Comparison of ENCODE assay signal across 8 cellular contexts in genomic region chr15:98776607-98777281, GRCh38.
DNase-seq lines count a peak whose midpoint lies in the region; ATAC-seq and TF ChIP-seq lines count a peak whose summit lies in the region.

No MANE protein-coding gene starts in this region.

- H3K9ac ChIP-seq in neuronal stem cell (ENCODE audit: low read depth, low read length, poor library complexity): no peak overlapping the region

- peak; percentile 85 for ATAC-seq in GM18511 (IDR thresholded peaks at IDR 0.05; ENCODE audit: unreplicated experiment)
- peak; percentile 71 for ATAC-seq in HG02938 (IDR thresholded peaks at IDR 0.05; ENCODE audit: unreplicated experiment)
- ATAC-seq in stimulated activated naive B cell treated with anti-CD40 and anti-IgM and Interleukin-4, amounts not matched to agents 10 μg/mL and 1 μg/mL and 100 μg/mL, for 72 hours (replicated peaks): peak; percentile 66 to 82
- no peak for ATAC-seq in HG03378 (IDR thresholded peaks at IDR 0.05; ENCODE audit: unreplicated experiment)

- no peaks in the 10 kb centered on the region for H3K36me3 Mint-ChIP-seq in T-helper 2 cell treated with Interferon-gamma antibody and Interleukin-4, amounts not matched to agents 5 μg/mL and 100 μg/mL, for 36 hours (ENCODE audit: low read depth)
- no peaks in the 10 kb centered on the region for H3K36me3 Mint-ChIP-seq in stimulated activated naive B cell treated with anti-CD40 and anti-IgM and Interleukin-4, amounts not matched to agents 10 μg/mL and 1 μg/mL and 100 μg/mL, for 72 hours

- H3K27me3 Mint-ChIP-seq in T-helper 2 cell treated with Interferon-gamma antibody and Interleukin-4, amounts not matched to agents 5 μg/mL and 100 μg/mL, for 36 hours (ENCODE audit: low read depth): no peaks in the 10 kb centered on the region
- H3K27me3 Mint-ChIP-seq in stimulated activated naive B cell treated with anti-CD40 and anti-IgM and Interleukin-4, amounts not matched to agents 10 μg/mL and 1 μg/mL and 100 μg/mL, for 72 hours: peaks cover 5% of the 10 kb centered on the region in 2 donors

- no CpG with 5 or more reads among the region's 16 CpGs for WGBS in neuronal stem cell (ENCODE audit: extremely low coverage in 2 of 2, insufficient read length in 2 of 2, insufficient replicate concordance in 1 of 2), 2 donors

- DNase-seq in T-helper 2 cell treated with Interferon-gamma antibody and Interleukin-4, amounts not matched to agents 5 μg/mL and 100 μg/mL, for 36 hours (ENCODE audit: low spot score): no peak
- peak; percentile 35 to 60 for DNase-seq in cardiac muscle cell (ENCODE audit: low read depth in 1 of 2, low spot score in 1 of 2)
- DNase-seq in stimulated activated naive B cell treated with anti-CD40 and anti-IgM and Interleukin-4, amounts not matched to agents 10 μg/mL and 1 μg/mL and 100 μg/mL, for 72 hours: no peak
- DNase-seq in NCI-H2029 (lab: John Stamatoyannopoulos, UW): no peak
- no peak for DNase-seq in neuronal stem cell (ENCODE audit: low spot score)

- H3K27me3 ChIP-seq in cardiac muscle cell: no peaks in the 10 kb centered on the region
- no peaks in the 10 kb centered on the region for H3K27me3 ChIP-seq in neuronal stem cell (ENCODE audit: control insufficient read depth in 3 of 3, insufficient read depth in 3 of 3, low read depth in 1 of 3, low read length in 3 of 3)

- H2AFZ ChIP-seq in neuronal stem cell (ENCODE audit: low read length): no peak overlapping the region

- H3K4me3 ChIP-seq in cardiac muscle cell (no peak overlapping the region), neuronal stem cell (ENCODE audit: low read length in 2 of 2) (no peak overlapping the region)

- H3K4me1 Mint-ChIP-seq in T-helper 2 cell treated with Interferon-gamma antibody and Interleukin-4, amounts not matched to agents 5 μg/mL and 100 μg/mL, for 36 hours (ENCODE audit: low read depth): peaks cover 16% of the 10 kb centered on the region
- peaks cover 31 to 42% of the 10 kb centered on the region in 2 donors for H3K4me1 Mint-ChIP-seq in stimulated activated naive B cell treated with anti-CD40 and anti-IgM and Interleukin-4, amounts not matched to agents 10 μg/mL and 1 μg/mL and 100 μg/mL, for 72 hours

- H2BK120ac ChIP-seq in neuronal stem cell (ENCODE audit: low read depth, low read length): no peak overlapping the region

- TF ChIP-seq CTCF in cardiac muscle cell (IDR thresholded peaks at IDR 0.05; ENCODE audit: low read depth, low read length): no peak

- H3K18ac ChIP-seq in neuronal stem cell (ENCODE audit: low read length): no peak overlapping the region

- no peak overlapping the region for H3K4me2 ChIP-seq in neuronal stem cell (ENCODE audit: insufficient read depth, low read length, poor library complexity, severe bottlenecking)

- H3K79me1 ChIP-seq in neuronal stem cell (ENCODE audit: low read depth, low read length): peaks cover 3% of the 10 kb centered on the region

- H3K4me1 ChIP-seq in cardiac muscle cell (ENCODE audit: low read depth) (peaks cover 18% of the 10 kb centered on the region), neuronal stem cell (ENCODE audit: control insufficient read depth in 2 of 2, insufficient read depth in 1 of 2, low read depth in 1 of 2, low read length in 2 of 2) (peaks cover 6 to 11% of the 10 kb centered on the region in 2 donors)

- peak overlapping the region; percentile 60 for H3K4me3 Mint-ChIP-seq in T-helper 2 cell treated with Interferon-gamma antibody and Interleukin-4, amounts not matched to agents 5 μg/mL and 100 μg/mL, for 36 hours
- H3K4me3 Mint-ChIP-seq in stimulated activated naive B cell treated with anti-CD40 and anti-IgM and Interleukin-4, amounts not matched to agents 10 μg/mL and 1 μg/mL and 100 μg/mL, for 72 hours: peak overlapping the region in 1 of 2 donors; percentile 33

- no peaks in the 10 kb centered on the region for H3K9me3 Mint-ChIP-seq in T-helper 2 cell treated with Interferon-gamma antibody and Interleukin-4, amounts not matched to agents 5 μg/mL and 100 μg/mL, for 36 hours
- H3K9me3 Mint-ChIP-seq in stimulated activated naive B cell treated with anti-CD40 and anti-IgM and Interleukin-4, amounts not matched to agents 10 μg/mL and 1 μg/mL and 100 μg/mL, for 72 hours: no peaks in the 10 kb centered on the region

- H3K4ac ChIP-seq in neuronal stem cell (ENCODE audit: low read length): no peak overlapping the region

- no peak overlapping the region for H2BK5ac ChIP-seq in neuronal stem cell (ENCODE audit: low read length)

- H4K8ac ChIP-seq in neuronal stem cell (ENCODE audit: low read depth, low read length): no peak overlapping the region

- H3K23ac ChIP-seq in neuronal stem cell (ENCODE audit: low read depth, low read length, poor library complexity): no peak overlapping the region

- H3K27ac ChIP-seq in cardiac muscle cell (peak overlapping the region; percentile 13), neuronal stem cell (replicated peaks; ENCODE audit: low read length) (no peak overlapping the region)

- no peak overlapping the region for H3K14ac ChIP-seq in neuronal stem cell (ENCODE audit: low read length)

- peak overlapping the region; percentile 29 for H3K27ac Mint-ChIP-seq in T-helper 2 cell treated with Interferon-gamma antibody and Interleukin-4, amounts not matched to agents 5 μg/mL and 100 μg/mL, for 36 hours
- peak overlapping the region; percentile 63 for H3K27ac Mint-ChIP-seq in stimulated activated naive B cell treated with anti-CD40 and anti-IgM and Interleukin-4, amounts not matched to agents 10 μg/mL and 1 μg/mL and 100 μg/mL, for 72 hours

- no peak overlapping the region for H4K91ac ChIP-seq in neuronal stem cell (ENCODE audit: low read depth, low read length, poor library complexity)

- H3K9me3 ChIP-seq in cardiac muscle cell (ENCODE audit: low read depth) (no peaks in the 10 kb centered on the region), neuronal stem cell (replicated peaks in 1 of 2; ENCODE audit: control insufficient read depth in 2 of 2, insufficient read depth in 1 of 2, low read depth in 1 of 2, low read length in 2 of 2) (no peaks in the 10 kb centered on the region)

- H2BK15ac ChIP-seq in neuronal stem cell (ENCODE audit: low read length): no peak overlapping the region

- no peaks in the 10 kb centered on the region for H3K36me3 ChIP-seq in cardiac muscle cell
- peaks cover 0 to 4% of the 10 kb centered on the region in 2 donors for H3K36me3 ChIP-seq in neuronal stem cell (replicated peaks in 1 of 2; ENCODE audit: control insufficient read depth in 2 of 2, insufficient read depth in 2 of 2, low read length in 2 of 2)

- no peak overlapping the region for H2AK5ac ChIP-seq in neuronal stem cell (ENCODE audit: low read depth, low read length)

- H2BK12ac ChIP-seq in neuronal stem cell (ENCODE audit: low read length): no peak overlapping the region

Comparison
In these comparisons a context has a peak if more than half of its experiments do, and no peak if none do; other contexts are left out.
1. DNase-seq: peak in cardiac muscle cell (2 of 2); none in T-helper 2 cell treated with Interferon-gamma antibody and Interleukin-4, amounts not matched to agents 5 μg/mL and 100 μg/mL, for 36 hours (single experiment), stimulated activated naive B cell treated with anti-CD40 and anti-IgM and Interleukin-4, amounts not matched to agents 10 μg/mL and 1 μg/mL and 100 μg/mL, for 72 hours (single experiment), NCI-H2029 (single experiment) and neuronal stem cell (single experiment).